Comparison of ENCODE assay signal across 1 cellular context in genomic region chr4:73707918-73708577, GRCh38.
A peak's percentile ranks its signal among the peaks of the same experiment; 100 is the strongest.
TF ChIP-seq lines count a peak whose summit lies in the region.

No MANE protein-coding gene starts in this region.

TF ChIP-seq in HEK293, 187 proteins besides CTCF, POLR2A, EP300 and RAD21 (continued from another document and continues in another):
- TF ChIP-seq ZBTB44 (tag by site-specific recombination; IDR thresholded peaks at IDR 0.05) (no peak), GLI4 (tag by site-specific recombination; IDR thresholded peaks at IDR 0.05) (no peak), ZNF449 (tag by site-specific recombination; IDR thresholded peaks at IDR 0.05) (no peak), ZNF521 (tag by site-specific recombination; IDR thresholded peaks at IDR 0.05) (no peak), ZFP3 (tag by site-specific recombination; IDR thresholded peaks at IDR 0.05; ENCODE audit: low read depth) (no peak), ZNF175 (tag by site-specific recombination; IDR thresholded peaks at IDR 0.05) (no peak), ZNF292 (tag by site-specific recombination; IDR thresholded peaks at IDR 0.05; ENCODE audit: borderline replicate concordance, low read depth) (no peak), HOXD13 (CRISPR knock-in tag; IDR thresholded peaks at IDR 0.05; ENCODE audit: borderline replicate concordance) (no peak), ZNF626 (tag by site-specific recombination; IDR thresholded peaks at IDR 0.05) (no peak), ZNF202 (tag by site-specific recombination; IDR thresholded peaks at IDR 0.05; ENCODE audit: borderline replicate concordance) (no peak), ZNF548 (tag by site-specific recombination; IDR thresholded peaks at IDR 0.05) (no peak), INSM2 (tag by site-specific recombination; IDR thresholded peaks at IDR 0.05) (no peak), TRIM28 (IDR thresholded peaks at IDR 0.05; ENCODE audit: borderline replicate concordance, low read length) (no peak), ZNF660 (tag by site-specific recombination; IDR thresholded peaks at IDR 0.05) (peak; percentile 52; the same call in 1 of the 2 replicates), ZNF639 (tag by site-specific recombination; IDR thresholded peaks at IDR 0.05) (no peak), RBAK (tag by site-specific recombination; IDR thresholded peaks at IDR 0.05) (no peak), ZNF658 (tag by site-specific recombination; IDR thresholded peaks at IDR 0.05) (no peak), GFI1B (tag by site-specific recombination; IDR thresholded peaks at IDR 0.05) (no peak), ZNF561 (tag by site-specific recombination; IDR thresholded peaks at IDR 0.05; ENCODE audit: borderline replicate concordance) (0 out of 2 replicates have a peak, but pooled peaks have one; percentile 19), TSHZ1 (tag by site-specific recombination; IDR thresholded peaks at IDR 0.05; ENCODE audit: borderline replicate concordance) (no peak), GLI2 (tag by site-specific recombination; IDR thresholded peaks at IDR 0.05; ENCODE audit: borderline replicate concordance, low read depth) (no peak), ZNF621 (tag by site-specific recombination; IDR thresholded peaks at IDR 0.05) (no peak), SCRT2 (tag by site-specific recombination; IDR thresholded peaks at IDR 0.05) (no peak), ZNF843 (tag by site-specific recombination; IDR thresholded peaks at IDR 0.05) (no peak), ZNF311 (tag by site-specific recombination; IDR thresholded peaks at IDR 0.05; ENCODE audit: borderline replicate concordance) (no peak), ZNF629 (tag by site-specific recombination; IDR thresholded peaks at IDR 0.05) (peak; percentile 25; the same call in 1 of the 2 replicates), ZNF747 (tag by site-specific recombination; IDR thresholded peaks at IDR 0.05) (no peak), ZNF23 (tag by site-specific recombination; IDR thresholded peaks at IDR 0.05; ENCODE audit: borderline replicate concordance) (no peak), ATF2 (tag by site-specific recombination; IDR thresholded peaks at IDR 0.05; ENCODE audit: low read depth) (no peak), PRDM4 (tag by site-specific recombination; IDR thresholded peaks at IDR 0.05) (peak; percentile 82), ZNF16 (tag by site-specific recombination; IDR thresholded peaks at IDR 0.05; ENCODE audit: low read depth) (no peak), EGR2 (tag by site-specific recombination; IDR thresholded peaks at IDR 0.05; ENCODE audit: low read depth) (no peak), ZNF155 (tag by site-specific recombination; IDR thresholded peaks at IDR 0.05) (no peak), ZNF776 (tag by site-specific recombination; IDR thresholded peaks at IDR 0.05; ENCODE audit: borderline replicate concordance) (no peak), PBX3 (CRISPR knock-in tag; IDR thresholded peaks at IDR 0.05) (no peak), ZBTB21 (tag by site-specific recombination; IDR thresholded peaks at IDR 0.05) (no peak), IKZF3 (tag by site-specific recombination; IDR thresholded peaks at IDR 0.05) (peak; percentile 38; the same call in 1 of the 2 replicates), ZNF362 (tag by site-specific recombination; IDR thresholded peaks at IDR 0.05) (no peak), ZNF2 (tag by site-specific recombination; IDR thresholded peaks at IDR 0.05) (no peak), SALL2 (tag by site-specific recombination; IDR thresholded peaks at IDR 0.05; ENCODE audit: borderline replicate concordance) (no peak)
